1 cellular context compared by ENCODE assay signal in the genomic region with DNA sequence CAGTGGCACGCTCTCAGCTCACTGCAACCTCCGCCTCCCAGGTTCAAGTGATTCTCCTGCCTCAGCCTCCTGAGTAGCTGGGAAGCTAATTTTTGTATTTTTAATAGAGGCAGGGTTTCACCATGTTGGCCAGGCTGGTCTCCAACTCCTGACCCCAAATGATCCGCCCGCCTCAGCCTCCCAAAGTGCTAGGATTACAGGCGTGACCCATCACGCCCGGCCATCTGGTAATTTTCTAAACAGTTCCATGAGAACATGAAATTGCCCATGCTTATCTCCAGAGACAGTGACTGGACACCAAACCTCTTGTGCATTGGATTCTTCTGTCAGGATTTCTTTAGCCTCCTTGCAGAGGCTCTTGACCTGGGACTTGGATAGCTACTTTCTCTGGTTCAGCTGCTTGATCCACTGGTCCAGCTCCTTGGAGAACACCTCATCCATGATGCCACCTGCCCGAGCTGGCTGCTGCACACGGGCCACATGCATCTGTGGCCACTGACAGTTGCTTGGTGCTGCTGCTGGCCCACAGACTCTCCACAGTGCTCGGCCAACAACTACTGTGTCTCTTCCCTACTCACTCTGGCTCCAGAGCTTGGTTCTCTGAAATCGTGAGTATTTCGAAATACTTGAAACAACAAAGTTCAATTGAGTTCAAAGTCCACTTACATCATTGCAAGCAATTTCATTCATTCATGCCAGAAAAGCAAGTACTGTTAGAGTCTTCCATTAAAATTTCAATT.
TF ChIP-seq lines count a peak whose summit lies in the region.

No MANE protein-coding gene starts in this region.

TF ChIP-seq in K562, 482 proteins besides CTCF, POLR2A, EP300 and RAD21 (continued from another document and continues in another):
- TF ChIP-seq, protein P1, sequence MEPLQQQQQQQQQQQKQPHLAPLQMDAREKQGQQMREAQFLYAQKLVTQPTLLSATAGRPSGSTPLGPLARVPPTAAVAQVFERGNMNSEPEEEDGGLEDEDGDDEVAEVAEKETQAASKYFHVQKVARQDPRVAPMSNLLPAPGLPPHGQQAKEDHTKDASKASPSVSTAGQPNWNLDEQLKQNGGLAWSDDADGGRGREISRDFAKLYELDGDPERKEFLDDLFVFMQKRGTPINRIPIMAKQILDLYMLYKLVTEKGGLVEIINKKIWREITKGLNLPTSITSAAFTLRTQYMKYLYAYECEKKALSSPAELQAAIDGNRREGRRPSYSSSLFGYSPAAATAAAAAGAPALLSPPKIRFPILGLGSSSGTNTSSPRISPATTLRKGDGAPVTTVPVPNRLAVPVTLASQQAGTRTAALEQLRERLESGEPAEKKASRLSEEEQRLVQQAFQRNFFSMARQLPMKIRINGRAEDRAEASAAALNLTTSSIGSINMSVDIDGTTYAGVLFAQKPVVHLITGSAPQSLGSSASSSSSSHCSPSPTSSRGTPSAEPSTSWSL (CRISPR knock-in tag; IDR thresholded peaks at IDR 0.05; ENCODE audit: borderline replicate concordance): no peak
- TF ChIP-seq HNRNPH1 (optimal IDR thresholded peaks at IDR 0.05; ENCODE audit: low read depth, low read length) (no peak), C11orf30 (IDR thresholded peaks at IDR 0.05; ENCODE audit: low read depth) (peak; percentile 61), SLC30A9 (CRISPR knock-in tag; IDR thresholded peaks at IDR 0.05) (no peak), YY1 (IDR thresholded peaks at IDR 0.05; ENCODE audit: borderline replicate concordance in 1 of 3, control insufficient read depth in 1 of 3, extremely low read depth in 1 of 3, insufficient read depth in 3 of 3, insufficient read length in 1 of 3, insufficient replicate concordance in 2 of 3, low read depth in 1 of 3, low read length in 2 of 3) (no peak), DIDO1 (tag; IDR thresholded peaks at IDR 0.05; ENCODE audit: low read depth) (no peak), DLX4 (CRISPR knock-in tag; IDR thresholded peaks at IDR 0.05) (no peak), ZBTB2 (IDR thresholded peaks at IDR 0.05) (no peak), ZFP36 (IDR thresholded peaks at IDR 0.05; ENCODE audit: low read depth, low read length, partially characterized antibody) (no peak), FIP1L1 (IDR thresholded peaks at IDR 0.05; ENCODE audit: low read depth, low read length, poor library complexity, severe bottlenecking) (no peak), CHD2 (IDR thresholded peaks at IDR 0.05; ENCODE audit: low read depth, low read length) (0 out of 2 replicates have a peak, but pooled peaks have one; percentile 10), ZNF146 (CRISPR knock-in tag; IDR thresholded peaks at IDR 0.05; ENCODE audit: unreplicated experiment) (no peak), ZNF316 (IDR thresholded peaks at IDR 0.05) (peak; percentile 48; the same call in 1 of the 2 replicates), FOXM1 (IDR thresholded peaks at IDR 0.05; ENCODE audit: low read depth) (peak; percentile 69; the same call in 1 of the 2 replicates), FOXM1 (CRISPR knock-in tag; IDR thresholded peaks at IDR 0.05; ENCODE audit: low read depth) (no peak), ZNF133 (CRISPR knock-in tag; IDR thresholded peaks at IDR 0.05) (no peak), BHLHE40 (IDR thresholded peaks at IDR 0.05; ENCODE audit: low read length) (peak; percentile 59; the same call in 1 of the 2 replicates), NCOA2 (IDR thresholded peaks at IDR 0.05; ENCODE audit: partially characterized antibody in 2 of 2) (peak in 1 of 2 experiments; percentile 56), MYC (IDR thresholded peaks at IDR 0.05; ENCODE audit: low read depth, low read length) (no peak), MYC (CRISPR knock-in tag; IDR thresholded peaks at IDR 0.05; ENCODE audit: borderline replicate concordance, low read depth) (no peak), TARDBP (IDR thresholded peaks at IDR 0.05) (no peak), ZNF24 (IDR thresholded peaks at IDR 0.05) (peak; percentile 89), CSDE1 (IDR thresholded peaks at IDR 0.05) (no peak), ZNF75A (CRISPR knock-in tag; IDR thresholded peaks at IDR 0.05) (no peak), HES1 (IDR thresholded peaks at IDR 0.05; ENCODE audit: low read depth) (no peak), SUPT5H (IDR thresholded peaks at IDR 0.05) (no peak), ESRRA (IDR thresholded peaks at IDR 0.05; ENCODE audit: borderline replicate concordance, low read depth) (no peak), ZBTB8A (IDR thresholded peaks at IDR 0.05; ENCODE audit: partially characterized antibody) (no peak), MXI1 (IDR thresholded peaks at IDR 0.05; ENCODE audit: low read depth, low read length) (no peak), HCFC1 (IDR thresholded peaks at IDR 0.05; ENCODE audit: low read depth, low read length) (no peak), MYNN (IDR thresholded peaks at IDR 0.05) (peak; percentile 41; the same call in 1 of the 2 replicates), MYNN (CRISPR knock-in tag; IDR thresholded peaks at IDR 0.05) (no peak), COPS2 (conservative IDR thresholded peaks at IDR 0.05) (no peak), ZC3H4 (CRISPR knock-in tag; IDR thresholded peaks at IDR 0.05; ENCODE audit: borderline replicate concordance) (no peak), KAT7 (CRISPR knock-in tag; IDR thresholded peaks at IDR 0.05; ENCODE audit: borderline replicate concordance) (no peak), CBFA2T3 (IDR thresholded peaks at IDR 0.05) (peak; percentile 97), GATAD2A (IDR thresholded peaks at IDR 0.05) (0 out of 2 replicates have a peak, but pooled peaks have one; percentile 25), ZNF518B (CRISPR knock-in tag; IDR thresholded peaks at IDR 0.05) (no peak), CC2D1A (IDR thresholded peaks at IDR 0.05) (peak; percentile 62; the same call in 1 of the 2 replicates), CREB3 (tag; conservative IDR thresholded peaks at IDR 0.05; ENCODE audit: low read depth) (peak; percentile 25; the same call in 1 of the 2 replicates), TBL1XR1 (IDR thresholded peaks at IDR 0.05; ENCODE audit: low read length in 2 of 2) (peak in 1 of 2 experiments; percentile 49; a peak in 1 of 4 replicates), PHB (CRISPR knock-in tag; IDR thresholded peaks at IDR 0.05) (no peak), ZNF398 (CRISPR knock-in tag; IDR thresholded peaks at IDR 0.05) (no peak), JUN (IDR thresholded peaks at IDR 0.05; ENCODE audit: borderline replicate concordance, low read depth, low read length) (no peak), JUN (CRISPR knock-in tag; IDR thresholded peaks at IDR 0.05; ENCODE audit: borderline replicate concordance) (no peak), SREBF1 (IDR thresholded peaks at IDR 0.05; ENCODE audit: borderline replicate concordance, low read depth, low read length) (no peak), DMBX1 (CRISPR knock-in tag; IDR thresholded peaks at IDR 0.05; ENCODE audit: borderline replicate concordance) (no peak), CXXC5 (CRISPR knock-in tag; IDR thresholded peaks at IDR 0.05) (peak; percentile 84), BCOR (IDR thresholded peaks at IDR 0.05) (0 out of 2 replicates have a peak, but pooled peaks have one; percentile 69), HDAC8 (tag; IDR thresholded peaks at IDR 0.05) (no peak)
- TF ChIP-seq, protein P2, sequence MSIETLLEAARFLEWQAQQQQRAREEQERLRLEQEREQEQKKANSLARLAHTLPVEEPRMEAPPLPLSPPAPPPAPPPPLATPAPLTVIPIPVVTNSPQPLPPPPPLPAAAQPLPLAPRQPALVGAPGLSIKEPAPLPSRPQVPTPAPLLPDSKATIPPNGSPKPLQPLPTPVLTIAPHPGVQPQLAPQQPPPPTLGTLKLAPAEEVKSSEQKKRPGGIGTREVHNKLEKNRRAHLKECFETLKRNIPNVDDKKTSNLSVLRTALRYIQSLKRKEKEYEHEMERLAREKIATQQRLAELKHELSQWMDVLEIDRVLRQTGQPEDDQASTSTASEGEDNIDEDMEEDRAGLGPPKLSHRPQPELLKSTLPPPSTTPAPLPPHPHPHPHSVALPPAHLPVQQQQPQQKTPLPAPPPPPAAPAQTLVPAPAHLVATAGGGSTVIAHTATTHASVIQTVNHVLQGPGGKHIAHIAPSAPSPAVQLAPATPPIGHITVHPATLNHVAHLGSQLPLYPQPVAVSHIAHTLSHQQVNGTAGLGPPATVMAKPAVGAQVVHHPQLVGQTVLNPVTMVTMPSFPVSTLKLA (conservative IDR thresholded peaks at IDR 0.05): peak in 1 of 2 experiments; percentile 77; a peak in 3 of 4 replicates
- TF ChIP-seq, protein P3, sequence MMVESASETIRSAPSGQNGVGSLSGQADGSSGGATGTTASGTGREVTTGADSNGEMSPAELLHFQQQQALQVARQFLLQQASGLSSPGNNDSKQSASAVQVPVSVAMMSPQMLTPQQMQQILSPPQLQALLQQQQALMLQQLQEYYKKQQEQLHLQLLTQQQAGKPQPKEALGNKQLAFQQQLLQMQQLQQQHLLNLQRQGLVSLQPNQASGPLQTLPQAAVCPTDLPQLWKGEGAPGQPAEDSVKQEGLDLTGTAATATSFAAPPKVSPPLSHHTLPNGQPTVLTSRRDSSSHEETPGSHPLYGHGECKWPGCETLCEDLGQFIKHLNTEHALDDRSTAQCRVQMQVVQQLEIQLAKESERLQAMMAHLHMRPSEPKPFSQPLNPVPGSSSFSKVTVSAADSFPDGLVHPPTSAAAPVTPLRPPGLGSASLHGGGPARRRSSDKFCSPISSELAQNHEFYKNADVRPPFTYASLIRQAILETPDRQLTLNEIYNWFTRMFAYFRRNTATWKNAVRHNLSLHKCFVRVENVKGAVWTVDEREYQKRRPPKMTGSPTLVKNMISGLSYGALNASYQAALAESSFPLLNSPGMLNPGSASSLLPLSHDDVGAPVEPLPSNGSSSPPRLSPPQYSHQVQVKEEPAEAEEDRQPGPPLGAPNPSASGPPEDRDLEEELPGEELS (CRISPR knock-in tag; IDR thresholded peaks at IDR 0.05; ENCODE audit: borderline replicate concordance): no peak
